19 cellular contexts compared by ENCODE assay signal in the genomic region with DNA sequence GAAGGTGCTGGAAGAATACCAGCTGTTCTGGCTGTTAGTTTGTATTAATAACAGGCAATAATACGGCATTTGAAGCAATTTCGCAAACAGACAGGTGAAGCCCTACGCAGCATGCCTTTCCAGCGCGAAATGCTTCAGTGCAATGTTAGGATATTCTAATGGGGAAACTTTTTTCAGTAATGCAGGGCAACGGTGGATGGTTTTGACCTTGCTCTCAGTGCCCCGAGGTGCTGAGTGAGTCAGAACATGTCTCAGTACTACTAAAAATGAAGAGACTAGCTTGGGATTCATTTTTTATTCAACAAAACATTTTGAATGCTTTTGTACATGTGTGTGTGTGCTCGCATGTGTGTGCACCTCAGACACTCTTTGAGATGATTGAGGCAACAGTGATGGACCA.
DNase-seq lines count a peak whose midpoint lies in the region; ATAC-seq and TF ChIP-seq lines count a peak whose summit lies in the region.
"Had no signal": no experiment of that assay in that cellular context is flagged by ENCODE, and none has a peak within 500 bp of the region (broad histone marks: within the 10 kb centered on the region; RNA-seq: fewer than 3 reads in every experiment).

No MANE protein-coding gene starts in this region.

- TF ChIP-seq CTCF in heart left ventricle (IDR thresholded peaks at IDR 0.05): no peak
- no peak for TF ChIP-seq CTCF in gastrocnemius medialis (IDR thresholded peaks at IDR 0.05 in 4 of 5, conservative IDR thresholded peaks at IDR 0.05 in 1 of 5)

- intact Hi-C loops in Right ventricle myocardium inferior (cut with DNase I) (no loop called here), left cardiac atrium (cut with DNase I) (no loop called here), heart left ventricle (cut with DNase I) (no loop called here), right cardiac atrium (cut with DNase I) (no loop called here), left ventricle myocardium superior (cut with micrococcal nuclease) (no loop called here), gastrocnemius medialis (cut with DNase I; ENCODE audit: low total_unique reads) (loop anchor here (5.0 to 10.0 kb wide), 5 partner anchors 72 to 240 kb away; no protein-coding TSS in a partner anchor)

- H3K9me3 ChIP-seq in heart left ventricle: peaks cover 0 to 4% (median 0%) of the 10 kb centered on the region in 12 donors
- H3K9me3 ChIP-seq in right cardiac atrium (ENCODE audit: control insufficient read depth, low read length): no peaks in the 10 kb centered on the region
- no peaks in the 10 kb centered on the region for H3K9me3 ChIP-seq in gastrocnemius medialis
- H3K9me3 ChIP-seq: BE2C, BLaER1 had no signal

- H3K4me1 ChIP-seq in heart left ventricle (peaks cover 0 to 30% (median 1%) of the 10 kb centered on the region in 12 donors), right cardiac atrium (ENCODE audit: control insufficient read depth, insufficient read depth, low read length) (peaks cover 6% of the 10 kb centered on the region), gastrocnemius medialis (peaks cover 40 to 47% of the 10 kb centered on the region in 2 donors)
- H3K4me1 ChIP-seq: BE2C had no signal

- no peak overlapping the region for H3K27ac ChIP-seq in heart left ventricle
- no peak overlapping the region for H3K27ac ChIP-seq in right cardiac atrium (ENCODE audit: low read length)
- H3K27ac ChIP-seq in gastrocnemius medialis: peak overlapping the region in 3 of 4 donors; percentile 36 to 92 (median 81)
- H3K27ac ChIP-seq: BLaER1 had no signal

- DNase-seq in Right ventricle myocardium inferior (ENCODE audit: missing footprints): no peak
- no peak for DNase-seq in left cardiac atrium
- peak in 1 of 5 donors; percentile 35 for DNase-seq in heart left ventricle
- DNase-seq in right cardiac atrium: no peak
- DNase-seq in left ventricle myocardium superior: no peak
- DNase-seq in gastrocnemius medialis: no peak
- DNase-seq in DMS 273 (lab: John Stamatoyannopoulos, UW; ENCODE audit: unreplicated experiment): no peak
- DNase-seq: 8988T; ACHN; BE2C; C1 segment of cervical spinal cord; CD4-positive, alpha-beta memory T cell; CD4-positive, CD25-positive, alpha-beta regulatory T cell; CD8-positive, alpha-beta memory T cell; COR-L47; DMS79 treated with DMSO at 0.1 percent for 48 hours; GF-D8 had no signal

- ATAC-seq in Right ventricle myocardium inferior: peak; percentile 48
- no peak for ATAC-seq in left cardiac atrium
- peak in 3 of 4 donors; percentile 40 to 63 (median 56) for ATAC-seq in heart left ventricle
- ATAC-seq in right cardiac atrium: no peak
- peak; percentile 48 for ATAC-seq in left ventricle myocardium superior
- no peak for ATAC-seq in gastrocnemius medialis
- no peak for ATAC-seq in GM18502 (IDR thresholded peaks at IDR 0.05; ENCODE audit: poor library complexity, unreplicated experiment)

- in situ Hi-C loops in gastrocnemius medialis (cut with MboI; ENCODE audit: low sequenced_read_pairs in 4 of 4): no loop called here

- H3K27me3 ChIP-seq in heart left ventricle (no peaks in the 10 kb centered on the region), right cardiac atrium (ENCODE audit: control insufficient read depth, insufficient read depth) (no peaks in the 10 kb centered on the region), gastrocnemius medialis (no peaks in the 10 kb centered on the region)
- H3K27me3 ChIP-seq: BE2C, BLaER1 had no signal

- H3K4me3 ChIP-seq in heart left ventricle (no peak overlapping the region), right cardiac atrium (ENCODE audit: low read length) (no peak overlapping the region), gastrocnemius medialis (no peak overlapping the region)
- H3K4me3 ChIP-seq: BLaER1 had no signal

- no peaks in the 10 kb centered on the region for H3K36me3 ChIP-seq in heart left ventricle
- no peaks in the 10 kb centered on the region for H3K36me3 ChIP-seq in gastrocnemius medialis
- H3K36me3 ChIP-seq: BE2C, BLaER1 had no signal

- TF ChIP-seq POLR2A in heart left ventricle (IDR thresholded peaks at IDR 0.05) (no peak), gastrocnemius medialis (IDR thresholded peaks at IDR 0.05) (no peak)

- WGBS in heart left ventricle, 4 donors: 48 to 60% (median 56%) methylated on average over 8 of the region's 8 CpGs
- 73% methylated on average over 8 of the region's 8 CpGs for WGBS in right cardiac atrium

Comparison
In these comparisons a context has a peak if more than half of its experiments do, and no peak if none do; other contexts are left out.
1. ATAC-seq: peak in Right ventricle myocardium inferior (single experiment), heart left ventricle (3 of 4) and left ventricle myocardium superior (single experiment); none in left cardiac atrium (0 of 2), right cardiac atrium (0 of 2), gastrocnemius medialis (0 of 2) and GM18502 (single experiment).
2. H3K27ac ChIP-seq: peak in gastrocnemius medialis (3 of 4); none in heart left ventricle (0 of 12) and right cardiac atrium (single experiment).